In genomic region chr14:104171948-104172347, GRCh38 we compare ENCODE assay signal across 28 cellular contexts. TPM values are rescaled to one million over a fixed set of nuclear protein-coding genes. Genes with fewer than 3 reads are reported as not detected.
DNase-seq lines count a peak whose midpoint lies in the region; ATAC-seq and TF ChIP-seq lines count a peak whose summit lies in the region.
"Had no signal": no experiment of that assay in that cellular context is flagged by ENCODE, and none has a peak within 500 bp of the region (broad histone marks: within the 10 kb centered on the region; RNA-seq: fewer than 3 reads in every experiment).

No MANE protein-coding gene starts in this region.

- intact Hi-C loops in heart right ventricle (cut with DNase I) (no loop called here), cardiac septum (cut with DNase I) (no loop called here), left ventricle myocardium inferior (cut with micrococcal nuclease) (no loop called here), ovary (cut with DNase I) (no loop called here)

- peak; percentile 62 to 63 for DNase-seq in heart right ventricle
- no peak for DNase-seq in cardiac septum (ENCODE audit: low spot score)
- DNase-seq in left ventricle myocardium inferior, result peak; percentile 46
- DNase-seq in ovary, result peak; percentile 74 to 86 (median 83)
- no peak for DNase-seq in NCI-H1092 treated with DMSO at 0.1 percent for 48 hours (lab: John Stamatoyannopoulos, UW)
- no peak for DNase-seq in NCI-H524 (lab: John Stamatoyannopoulos, UW)
- DNase-seq in ureter (ENCODE audit: low spot score), result no peak
- DNase-seq: activated CD8-positive, alpha-beta T cell treated with anti-CD3 and anti-CD28 coated beads, Interleukin-2, amount 10 ng/mL, durations not matched to agents 7 days and 5 days; amygdala; CD8-positive, alpha-beta memory T cell; effector memory CD4-positive, alpha-beta T cell; GDM1; HCEC 1CT; natural killer cell; NCI-H1417 treated with DMSO at 0.1 percent for 48 hours; NCI-H2081 treated with DMSO at 0.1 percent for 48 hours; NCI-H774; right lobe of liver; RPMI8226; SK-N-SH; stimulated activated CD4-positive, alpha-beta T cell treated with anti-CD3 and anti-CD28 coated beads, Interleukin-4, amount 100 ng/mL, for 4 hours; stimulated activated naive CD4-positive, alpha-beta T cell had no signal

- H3K4me1 ChIP-seq in heart right ventricle (peaks cover 6 to 54% (median 41%) of the 10 kb centered on the region in 9 donors), left ventricle myocardium inferior (peaks cover 52% of the 10 kb centered on the region), ovary (ENCODE audit: insufficient read depth) (peaks cover 8% of the 10 kb centered on the region)
- H3K4me1 ChIP-seq: A549, right lobe of liver had no signal

- H3K27me3 ChIP-seq in heart right ventricle, result no peaks in the 10 kb centered on the region
- H3K27me3 ChIP-seq in left ventricle myocardium inferior (ENCODE audit: low read depth), result no peaks in the 10 kb centered on the region
- no peaks in the 10 kb centered on the region for H3K27me3 ChIP-seq in ovary
- H3K27me3 ChIP-seq: cardiac muscle cell, right lobe of liver had no signal

- H3K9me3 ChIP-seq in heart right ventricle, result no peaks in the 10 kb centered on the region
- H3K9me3 ChIP-seq in left ventricle myocardium inferior (replicated peaks), result no peaks in the 10 kb centered on the region
- no peaks in the 10 kb centered on the region for H3K9me3 ChIP-seq in ovary
- H3K9me3 ChIP-seq: A549, right lobe of liver, SK-N-SH, thoracic aorta had no signal

- H3K4me3 ChIP-seq in heart right ventricle (peak overlapping the region in 2 of 10 donors; percentile 10 to 22), left ventricle myocardium inferior (peak overlapping the region; percentile 33), ovary (no peak overlapping the region)
- H3K4me3 ChIP-seq: A549, cardiac muscle cell, coronary artery, right lobe of liver, thoracic aorta had no signal

- TF ChIP-seq EP300 in ovary (IDR thresholded peaks at IDR 0.05), result no peak

- no peak for TF ChIP-seq POLR2A in ovary (IDR thresholded peaks at IDR 0.05)

- TF ChIP-seq CTCF in heart right ventricle (IDR thresholded peaks at IDR 0.05) (no peak), left ventricle myocardium inferior (IDR thresholded peaks at IDR 0.05; ENCODE audit: borderline replicate concordance) (no peak), ovary (IDR thresholded peaks at IDR 0.05) (no peak)

- WGBS in heart right ventricle, 2 donors, result 58 to 77% methylated on average over 31 to 34 of the region's 34 CpGs
- WGBS in ovary, 3 donors, result 7 to 48% (median 7%) methylated on average over 34 of the region's 34 CpGs

- H3K27ac ChIP-seq in heart right ventricle (peak overlapping the region in 5 of 10 donors; percentile 27 to 71 (median 48)), left ventricle myocardium inferior (replicated peaks) (peak overlapping the region; percentile 2), ovary (no peak overlapping the region)
- H3K27ac ChIP-seq: A549, cardiac muscle cell, coronary artery, KMS-11, right lobe of liver, thoracic aorta had no signal

- H3K36me3 ChIP-seq in heart right ventricle (peaks cover 0 to 44% (median 0%) of the 10 kb centered on the region in 9 donors), left ventricle myocardium inferior (peaks cover 13% of the 10 kb centered on the region), ovary (no peaks in the 10 kb centered on the region)
- H3K36me3 ChIP-seq: right lobe of liver, thoracic aorta had no signal

- ATAC-seq in heart right ventricle (peak in 7 of 8 donors; percentile 18 to 45 (median 37)), HG03159 (IDR thresholded peaks at IDR 0.05; ENCODE audit: unreplicated experiment) (no peak)
- ATAC-seq: activated CD8-positive, alpha-beta T cell treated with anti-CD3 and anti-CD28 coated beads, Interleukin-2, amount 10 ng/mL, durations not matched to agents 7 days and 5 days; natural killer cell; right lobe of liver had no signal

RNA-seq across cellular contexts. Expression of gene KIF26A, which starts 33.6 kb away (rescaled TPM):
- total RNA-seq in heart right ventricle, result 10 to 100 TPM in 1 of 10 donors, 1 to 10 TPM in 9; 5.7 to 12.2 (median 6.7) TPM
- polyA plus RNA-seq in heart right ventricle, result 1 to 10 TPM; 4.1 to 5.9 TPM
- 6.8 TPM for total RNA-seq in cardiac septum
- total RNA-seq in left ventricle myocardium inferior, result 6.5 TPM
- total RNA-seq in ovary, result 10 to 100 TPM in 3 of 7 donors, 1 to 10 TPM in 4; 1.4 to 16.8 (median 6.4) TPM
- polyA plus RNA-seq in ovary, result 1 to 10 TPM in 1 of 2 donors, under 1 TPM in 1; 0.32 to 5.3 TPM
- total RNA-seq in ureter, result 6.1 TPM
- total RNA-seq: natural killer cell had no signal
- polyA plus RNA-seq: CD8-positive, alpha-beta memory T cell had no signal

Comparison
In these comparisons a context has a peak if more than half of its experiments do, and no peak if none do; other contexts are left out.
1. DNase-seq: peak in heart right ventricle (2 of 2), left ventricle myocardium inferior (single experiment) and ovary (5 of 5); none in cardiac septum (single experiment), NCI-H1092 treated with DMSO at 0.1 percent for 48 hours (single experiment), NCI-H524 (0 of 2) and ureter (single experiment).